Comparison of ENCODE assay signal across 28 cellular contexts in the genomic region with DNA sequence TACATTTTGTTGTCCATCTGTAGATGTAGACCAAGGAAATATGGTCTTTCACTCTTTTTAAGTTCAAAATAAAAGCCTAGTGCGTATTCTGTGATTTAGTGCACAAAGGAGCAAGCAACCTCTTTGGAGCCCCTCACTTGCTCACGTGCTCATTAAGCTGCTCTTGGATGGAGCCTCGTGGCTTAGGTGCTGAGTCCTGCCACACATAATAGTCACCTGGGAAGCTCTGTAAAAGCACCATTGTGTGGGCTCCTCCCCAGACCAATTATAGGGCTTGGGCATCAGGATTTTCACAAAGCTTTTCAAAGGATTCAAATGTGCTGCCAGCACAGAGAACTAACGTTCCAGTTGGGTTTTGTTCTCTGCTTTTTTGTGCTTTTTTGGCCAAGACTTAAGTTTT.
"Had no signal": no experiment of that assay in that cellular context is flagged by ENCODE, and none has a peak within 500 bp of the region (broad histone marks: within the 10 kb centered on the region; RNA-seq: fewer than 3 reads in every experiment).

No MANE protein-coding gene starts in this region.

- DNase-seq: activated CD4-positive, alpha-beta T cell treated with anti-CD3 and anti-CD28 coated beads for 36 hours; activated CD4-positive, alpha-beta T cell treated with anti-CD3 and anti-CD28 coated beads, Interleukin-2, amount 50 U/mL, for 4 hours; activated CD4-positive, CD25-positive, alpha-beta regulatory T cell; activated naive CD4-positive, alpha-beta T cell; activated T-cell treated with anti-CD3 and anti-CD28 coated beads for 4 hours; activated T-cell treated with anti-CD3 and anti-CD28 coated beads, Interleukin-2, amount 50 U/mL, for 72 hours; anterior cingulate cortex; effector CD4-positive, alpha-beta T cell; esophagus squamous epithelium; foreskin melanocyte; left ventricle myocardium inferior; natural killer cell; posterior cingulate gyrus; right cardiac atrium; stimulated activated CD4-positive, alpha-beta T cell treated with anti-CD3 and anti-CD28 coated beads, Interleukin-15, amount 100 ng/mL, for 24 hours; stimulated activated CD4-positive, alpha-beta T cell treated with anti-CD3 and anti-CD28 coated beads, Interleukin-2, amount 100 ng/mL, for 24 hours; stimulated activated naive CD4-positive, alpha-beta T cell; tibial artery; upper lobe of right lung had no signal

- H3K27ac ChIP-seq: epithelial cell of prostate, esophagus squamous epithelium, left ventricle myocardium inferior, suprapubic skin, tibial artery, upper lobe of right lung had no signal

- H3K27me3 Mint-ChIP-seq: activated CD4-positive, alpha-beta T cell treated with anti-CD3 and anti-CD28 coated beads for 36 hours; central memory CD8-positive, alpha-beta T cell; dendritic cell treated with granulocyte-macrophage colony-stimulating factor and Interleukin-4, amounts not matched to agents 40 ng/mL and 50 ng/mL, for 4 days had no signal

- H3K27me3 ChIP-seq: esophagus squamous epithelium, suprapubic skin, upper lobe of right lung had no signal

- H3K9me3 ChIP-seq: esophagus squamous epithelium, suprapubic skin, tibial artery, upper lobe of right lung had no signal

- H3K36me3 ChIP-seq: esophagus squamous epithelium, left ventricle myocardium inferior, suprapubic skin, tibial artery, upper lobe of right lung had no signal

- H3K4me1 ChIP-seq: esophagus squamous epithelium, left ventricle myocardium inferior, suprapubic skin, tibial artery, upper lobe of right lung had no signal

- H3K36me3 Mint-ChIP-seq: natural killer cell had no signal

- FAIRE-seq: bronchial epithelial cell, endometrium had no signal

- H3K4me1 Mint-ChIP-seq: activated CD4-positive, alpha-beta T cell treated with anti-CD3 and anti-CD28 coated beads for 36 hours; central memory CD8-positive, alpha-beta T cell; natural killer cell had no signal

- H3K4me3 ChIP-seq: esophagus squamous epithelium, left ventricle myocardium inferior, lung, suprapubic skin, tibial artery, upper lobe of right lung had no signal

- H3K4me3 Mint-ChIP-seq: activated CD4-positive, alpha-beta T cell treated with anti-CD3 and anti-CD28 coated beads for 36 hours; activated T-cell treated with anti-CD3 and anti-CD28 coated beads, Interleukin-2, amount 50 U/mL, for 72 hours; central memory CD8-positive, alpha-beta T cell; dendritic cell treated with granulocyte-macrophage colony-stimulating factor and Interleukin-4, amounts not matched to agents 40 ng/mL and 50 ng/mL, for 4 days; natural killer cell; T-helper 2 cell treated with Interferon-gamma antibody and Interleukin-4, amounts not matched to agents 5 μg/mL and 100 μg/mL, for 36 hours had no signal

- H3K27ac Mint-ChIP-seq: activated CD4-positive, alpha-beta T cell treated with anti-CD3 and anti-CD28 coated beads for 36 hours; activated naive CD4-positive, alpha-beta T cell treated with anti-CD3 and anti-CD28 coated beads, Interleukin-2, amount 50 U/mL, for 72 hours; activated T-cell treated with anti-CD3 and anti-CD28 coated beads, Interleukin-2, amount 50 U/mL, for 72 hours; dendritic cell treated with granulocyte-macrophage colony-stimulating factor and Interleukin-4, amounts not matched to agents 40 ng/mL and 50 ng/mL, for 4 days; natural killer cell; T-helper 2 cell treated with Interferon-gamma antibody and Interleukin-4, amounts not matched to agents 5 μg/mL and 100 μg/mL, for 36 hours had no signal
